Comparison of ENCODE assay signal across 18 cellular contexts in genomic region chr16:6018848-6019489, GRCh38.
DNase-seq lines count a peak whose midpoint lies in the region; ATAC-seq and TF ChIP-seq lines count a peak whose summit lies in the region.
"Had no signal": no experiment of that assay in that cellular context is flagged by ENCODE, and none has a peak within 500 bp of the region (broad histone marks: within the 10 kb centered on the region; RNA-seq: fewer than 3 reads in every experiment).

No MANE protein-coding gene starts in this region.

- DNase-seq in G401 (ENCODE audit: low spot score): peak; percentile 49
- DNase-seq in RWPE2 (ENCODE audit: low spot score): no peak
- peak in 29 of 42 donors; percentile 15 to 67 (median 47) for DNase-seq in head of caudate nucleus
- DNase-seq in neural crest cell (ENCODE audit: low read depth, low spot score): peak; percentile 6
- DNase-seq in KG1 (lab: John Stamatoyannopoulos, UW): no peak
- DNase-seq in stimulated activated effector memory CD8-positive, alpha-beta T cell treated with anti-CD3 and anti-CD28 coated beads, Interleukin-12 subunit alpha, Interleukin-12 subunit beta, amount 100 ng/mL, for 72 hours (ENCODE audit: low spot score in 2 of 2): no peak
- no peak for DNase-seq in COLO668 (lab: John Stamatoyannopoulos, UW; ENCODE audit: unreplicated experiment)
- DNase-seq in COR-L47 (lab: John Stamatoyannopoulos, UW): no peak
- DNase-seq: activated CD4-positive, alpha-beta memory T cell treated with anti-CD3 and anti-CD28 coated beads for 36 hours; AML-193; DMS 273 treated with DMSO at 0.1 percent for 48 hours; effector CD8-positive, alpha-beta T cell; NCI-H1048; ovary; small intestine; stimulated activated naive CD4-positive, alpha-beta T cell had no signal

- H3K27ac Mint-ChIP-seq in neural crest cell (ENCODE audit: unreplicated experiment): no peak overlapping the region
- no peak overlapping the region for H3K27ac Mint-ChIP-seq in stimulated activated effector memory CD8-positive, alpha-beta T cell treated with anti-CD3 and anti-CD28 coated beads, Interleukin-12 subunit alpha, Interleukin-12 subunit beta, amount 100 ng/mL, for 72 hours
- H3K27ac Mint-ChIP-seq: activated CD4-positive, alpha-beta memory T cell treated with anti-CD3 and anti-CD28 coated beads for 36 hours had no signal

- no peaks in the 10 kb centered on the region for H3K36me3 Mint-ChIP-seq in neural crest cell (ENCODE audit: low read depth)
- no peaks in the 10 kb centered on the region for H3K36me3 Mint-ChIP-seq in stimulated activated effector memory CD8-positive, alpha-beta T cell treated with anti-CD3 and anti-CD28 coated beads, Interleukin-12 subunit alpha, Interleukin-12 subunit beta, amount 100 ng/mL, for 72 hours
- H3K36me3 Mint-ChIP-seq: activated CD4-positive, alpha-beta memory T cell treated with anti-CD3 and anti-CD28 coated beads for 36 hours had no signal

- H3K4me1 Mint-ChIP-seq in neural crest cell: no peaks in the 10 kb centered on the region
- no peaks in the 10 kb centered on the region for H3K4me1 Mint-ChIP-seq in stimulated activated effector memory CD8-positive, alpha-beta T cell treated with anti-CD3 and anti-CD28 coated beads, Interleukin-12 subunit alpha, Interleukin-12 subunit beta, amount 100 ng/mL, for 72 hours

- in situ Hi-C loops in G401 (cut with HindIII; ENCODE audit: low sequenced_read_pairs): no loop called here

- peak overlapping the region; percentile 74 for H3K4me3 Mint-ChIP-seq in neural crest cell
- no peak overlapping the region for H3K4me3 Mint-ChIP-seq in stimulated activated effector memory CD8-positive, alpha-beta T cell treated with anti-CD3 and anti-CD28 coated beads, Interleukin-12 subunit alpha, Interleukin-12 subunit beta, amount 100 ng/mL, for 72 hours
- H3K4me3 Mint-ChIP-seq: activated CD4-positive, alpha-beta memory T cell treated with anti-CD3 and anti-CD28 coated beads for 36 hours had no signal

- intact Hi-C loops in head of caudate nucleus (cut with DNase I): no loop called here

- TF ChIP-seq CTCF in RWPE2 (IDR thresholded peaks at IDR 0.05; ENCODE audit: poor library complexity, severe bottlenecking): no peak
- no peak for TF ChIP-seq CTCF in neural crest cell (conservative IDR thresholded peaks at IDR 0.05)

- H3K27ac ChIP-seq in RWPE2 (ENCODE audit: poor library complexity, severe bottlenecking): no peak overlapping the region
- H3K27ac ChIP-seq: ovary, vagina had no signal

- ATAC-seq in RWPE2 (ENCODE audit: low read depth): peak; percentile 17; the same call in 1 of the 3 replicates
- no peak for ATAC-seq in stimulated activated effector memory CD8-positive, alpha-beta T cell treated with anti-CD3 and anti-CD28 coated beads, Interleukin-12 subunit alpha, Interleukin-12 subunit beta, amount 100 ng/mL, for 72 hours
- ATAC-seq: HCT116 had no signal

- no peaks in the 10 kb centered on the region for H3K36me3 ChIP-seq in RWPE2 (ENCODE audit: low read depth)
- H3K36me3 ChIP-seq: ovary, vagina had no signal

- peaks cover 93% of the 10 kb centered on the region for H3K27me3 Mint-ChIP-seq in neural crest cell (ENCODE audit: low read depth)

- H3K9me3 Mint-ChIP-seq in neural crest cell: no peaks in the 10 kb centered on the region
- peaks cover 11% of the 10 kb centered on the region for H3K9me3 Mint-ChIP-seq in stimulated activated effector memory CD8-positive, alpha-beta T cell treated with anti-CD3 and anti-CD28 coated beads, Interleukin-12 subunit alpha, Interleukin-12 subunit beta, amount 100 ng/mL, for 72 hours

- H3K4me1 ChIP-seq in RWPE2 (ENCODE audit: insufficient read depth, poor library complexity, severe bottlenecking): no peaks in the 10 kb centered on the region

- H3K27me3 ChIP-seq in RWPE2 (ENCODE audit: insufficient read depth, poor library complexity, severe bottlenecking): peaks cover 50% of the 10 kb centered on the region
- H3K27me3 ChIP-seq: ovary, vagina had no signal

- H3K9me3 ChIP-seq in RWPE2 (ENCODE audit: severe bottlenecking): no peaks in the 10 kb centered on the region
- H3K9me3 ChIP-seq: vagina had no signal

- no peak overlapping the region for H3K4me3 ChIP-seq in RWPE2 (ENCODE audit: severe bottlenecking)
- H3K4me3 ChIP-seq: ovary had no signal

Comparison
In these comparisons a context has a peak if more than half of its experiments do, and no peak if none do; other contexts are left out.
1. DNase-seq: peak in G401 (single experiment), head of caudate nucleus (29 of 42) and neural crest cell (single experiment); none in RWPE2 (single experiment), KG1 (single experiment), stimulated activated effector memory CD8-positive, alpha-beta T cell treated with anti-CD3 and anti-CD28 coated beads, Interleukin-12 subunit alpha, Interleukin-12 subunit beta, amount 100 ng/mL, for 72 hours (0 of 2), COLO668 (single experiment) and COR-L47 (single experiment).